8 cellular contexts compared by ENCODE assay signal in genomic region chr9:124941689-124942561, GRCh38. TPM values are rescaled to one million over a fixed set of nuclear protein-coding genes. Genes with fewer than 3 reads are reported as not detected.
DNase-seq lines count a peak whose midpoint lies in the region; ATAC-seq and TF ChIP-seq lines count a peak whose summit lies in the region.

No MANE protein-coding gene starts in this region.

- no peak for TF ChIP-seq CTCF in CD8-positive, alpha-beta T cell (IDR thresholded peaks at IDR 0.05)

- CTCF ChIA-PET in CD8-positive, alpha-beta T cell (lab: Charles Lee), result no interaction called here

- peak overlapping the region; percentile 93 for H3K27ac ChIP-seq in CD8-positive, alpha-beta T cell (ENCODE audit: low read depth, low read length)
- H3K27ac ChIP-seq in layer of hippocampus (ENCODE audit: low read depth, low read length), result peak overlapping the region; percentile 93

- H3K9me3 ChIP-seq in CD8-positive, alpha-beta T cell (ENCODE audit: low read length), result no peaks in the 10 kb centered on the region

- peaks cover 15% of the 10 kb centered on the region for H3K4me1 ChIP-seq in CD8-positive, alpha-beta T cell (ENCODE audit: insufficient read depth, low read length)

- H3K27ac Mint-ChIP-seq in CD8-positive, alpha-beta T cell, result peak overlapping the region; percentile 96

- no peaks in the 10 kb centered on the region for H3K27me3 ChIP-seq in CD8-positive, alpha-beta T cell (ENCODE audit: insufficient read depth, low read length)
- no peaks in the 10 kb centered on the region for H3K27me3 ChIP-seq in layer of hippocampus (ENCODE audit: control insufficient read depth, insufficient read depth, low read length)

- peak overlapping the region; percentile 63 for H3K4me3 ChIP-seq in CD8-positive, alpha-beta T cell (ENCODE audit: low read depth, low read length)

- intact Hi-C loops in CD8-positive, alpha-beta T cell (cut with DNase I, micrococcal nuclease), result loop anchor here (1.0 to 10.0 kb wide), 14 partner anchors 23 to 1863 kb away; partner anchors contain the start of genes ARPC5L (in 2 of the 2), NR6A1 (in 2 of the 2), PPP6C (in 2 of the 2) and SCAI (in 2 of the 2)

- H3K36me3 Mint-ChIP-seq in CD8-positive, alpha-beta T cell, result peaks cover 14% of the 10 kb centered on the region

- no peaks in the 10 kb centered on the region for H3K9me3 Mint-ChIP-seq in CD8-positive, alpha-beta T cell

- H3K4me3 Mint-ChIP-seq in CD8-positive, alpha-beta T cell, result peak overlapping the region; percentile 91

- no peaks in the 10 kb centered on the region for H3K36me3 ChIP-seq in CD8-positive, alpha-beta T cell (ENCODE audit: insufficient read depth, low read length)

- peaks cover 31% of the 10 kb centered on the region for H3K4me1 Mint-ChIP-seq in CD8-positive, alpha-beta T cell (ENCODE audit: low read depth)

- POLR2A ChIA-PET in CD8-positive, alpha-beta T cell (lab: Charles Lee), result interaction anchor here (0.8 to 2.2 kb wide), 10 partner anchors 10 to 299 kb away, joined by 3 to 39 read pairs (median 4); partner anchors contain the start of genes HSPA5 and SCAI

- ATAC-seq in CD8-positive, alpha-beta T cell, result peak; percentile 48
- peak; percentile 31 for ATAC-seq in GM21515 (IDR thresholded peaks at IDR 0.05; ENCODE audit: unreplicated experiment)

- peak; percentile 39 to 81 (median 68) for DNase-seq in CD8-positive, alpha-beta T cell
- DNase-seq in KG1 (lab: John Stamatoyannopoulos, UW), result peak; percentile 92
- DNase-seq in activated CD4-positive, CD25-positive, alpha-beta regulatory T cell (lab: John Stamatoyannopoulos, UW), result peak in 3 of 4 experiments; percentile 26 to 53 (median 48)
- peak; percentile 23 for DNase-seq in cerebellar cortex (ENCODE audit: low spot score)
- DNase-seq in stimulated activated CD4-positive, alpha-beta T cell treated with anti-CD3 and anti-CD28 coated beads, Interleukin-2, amount 100 ng/mL, for 24 hours, result peak; percentile 56 to 70
- DNase-seq in SKM-1 (lab: John Stamatoyannopoulos, UW; ENCODE audit: unreplicated experiment), result no peak

- no peaks in the 10 kb centered on the region for H3K27me3 Mint-ChIP-seq in CD8-positive, alpha-beta T cell (ENCODE audit: low read depth)

RNA-seq across cellular contexts. Expression of gene GOLGA1, which starts 1.0 kb away (rescaled TPM):
- 10 to 100 TPM; 12.6 to 13.6 TPM for total RNA-seq in CD8-positive, alpha-beta T cell
